Comparison of ENCODE assay signal across 9 cellular contexts in the genomic region with DNA sequence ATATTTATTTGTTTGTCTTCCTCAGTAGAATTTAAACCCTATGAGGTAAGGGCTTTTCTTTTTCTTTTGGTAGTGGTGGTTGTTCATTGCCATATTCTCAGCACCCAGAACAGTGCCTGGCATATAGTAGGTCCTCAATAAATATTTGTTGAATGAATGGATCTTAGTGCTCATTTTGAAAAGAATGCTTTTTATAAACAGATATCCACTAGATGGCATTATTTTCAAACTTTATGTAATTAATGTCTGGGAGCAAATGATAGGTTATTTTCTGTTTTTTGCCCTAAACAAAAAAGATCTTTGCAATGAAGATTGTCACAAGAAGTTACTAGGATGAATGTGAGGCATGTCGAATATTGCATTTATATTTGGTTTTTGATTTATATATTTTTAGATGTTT.
A peak's percentile ranks its signal among the peaks of the same experiment; 100 is the strongest.
DNase-seq lines count a peak whose midpoint lies in the region; ATAC-seq, FAIRE-seq and TF ChIP-seq lines count a peak whose summit lies in the region.
"Had no signal": no experiment of that assay in that cellular context is flagged by ENCODE, and none has a peak within 500 bp of the region (broad histone marks: within the 10 kb centered on the region; RNA-seq: fewer than 3 reads in every experiment).

No MANE protein-coding gene starts in this region.

- H4K20me1 ChIP-seq in SU-DHL-6 (ENCODE audit: low read depth, low read length) (no peaks in the 10 kb centered on the region), hepatocyte (ENCODE audit: insufficient read depth, poor library complexity, severe bottlenecking) (no peaks in the 10 kb centered on the region)

- FAIRE-seq in GM12892 (lab: Jason Lieb, UNC): peak; percentile 21

- no peak overlapping the region for H3K4me2 ChIP-seq in SU-DHL-6 (ENCODE audit: low read depth, low read length, poor library complexity, severe bottlenecking)
- no peak overlapping the region for H3K4me2 ChIP-seq in hepatocyte

- peaks cover 4% of the 10 kb centered on the region; the same call in 1 of the 2 replicates for H3K36me3 ChIP-seq in SU-DHL-6 (ENCODE audit: low read length)
- no peaks in the 10 kb centered on the region for H3K36me3 ChIP-seq in hepatocyte (replicated peaks; ENCODE audit: insufficient read depth, low read depth)

- peak; percentile 5 for DNase-seq in A172 (ENCODE audit: low spot score)
- no peak for DNase-seq in GM12892 (ENCODE audit: insufficient read length)
- no peak for DNase-seq in hepatocyte (ENCODE audit: low spot score)
- no peak for DNase-seq in activated T-helper 2 cell treated with anti-CD3 and anti-CD28 coated beads, Interferon-gamma antibody, Interleukin-2, Interleukin-4, amounts not matched to agents 10 μg/mL and 5 μg/mL and 100 μg/mL, durations not matched to agents 14 hours and 24 hours and 36 hours (ENCODE audit: low spot score)
- DNase-seq in NCI-H1930 (lab: John Stamatoyannopoulos, UW): no peak
- DNase-seq: stimulated activated CD4-positive, alpha-beta T cell treated with anti-CD3 and anti-CD28 coated beads, Interleukin-15, amount 100 ng/mL, for 24 hours had no signal

- H3K9me3 Mint-ChIP-seq in activated T-helper 2 cell treated with anti-CD3 and anti-CD28 coated beads, Interferon-gamma antibody, Interleukin-2, Interleukin-4, amounts not matched to agents 10 μg/mL and 5 μg/mL and 100 μg/mL, durations not matched to agents 14 hours and 24 hours and 36 hours: no peaks in the 10 kb centered on the region

- H3K9me2 ChIP-seq in SU-DHL-6 (replicated peaks; ENCODE audit: insufficient read depth, low read length): no peaks in the 10 kb centered on the region
- H3K9me2 ChIP-seq in hepatocyte (replicated peaks; ENCODE audit: insufficient read depth): no peaks in the 10 kb centered on the region

- H3K27ac Mint-ChIP-seq in activated T-helper 2 cell treated with anti-CD3 and anti-CD28 coated beads, Interferon-gamma antibody, Interleukin-2, Interleukin-4, amounts not matched to agents 10 μg/mL and 5 μg/mL and 100 μg/mL, durations not matched to agents 14 hours and 24 hours and 36 hours: no peak overlapping the region

- peaks cover 16% of the 10 kb centered on the region for H3K4me1 Mint-ChIP-seq in activated T-helper 2 cell treated with anti-CD3 and anti-CD28 coated beads, Interferon-gamma antibody, Interleukin-2, Interleukin-4, amounts not matched to agents 10 μg/mL and 5 μg/mL and 100 μg/mL, durations not matched to agents 14 hours and 24 hours and 36 hours (ENCODE audit: low read depth)

- no peaks in the 10 kb centered on the region for H3K27me3 Mint-ChIP-seq in activated T-helper 2 cell treated with anti-CD3 and anti-CD28 coated beads, Interferon-gamma antibody, Interleukin-2, Interleukin-4, amounts not matched to agents 10 μg/mL and 5 μg/mL and 100 μg/mL, durations not matched to agents 14 hours and 24 hours and 36 hours (ENCODE audit: low read depth)

- H3K27me3 ChIP-seq in SU-DHL-6 (ENCODE audit: low read length): no peaks in the 10 kb centered on the region
- H3K27me3 ChIP-seq in hepatocyte: no peaks in the 10 kb centered on the region

- ATAC-seq in HG03469 (IDR thresholded peaks at IDR 0.05; ENCODE audit: unreplicated experiment): no peak
- no peak for ATAC-seq in GM18873 (IDR thresholded peaks at IDR 0.05; ENCODE audit: low FRiP score, unreplicated experiment)

- TF ChIP-seq POLR2A in GM12892 (IDR thresholded peaks at IDR 0.05; ENCODE audit: low read depth, low read length): no peak

- TF ChIP-seq CTCF in SU-DHL-6 (IDR thresholded peaks at IDR 0.05; ENCODE audit: insufficient read depth, low read length, poor library complexity, severe bottlenecking): peak; percentile 29
- TF ChIP-seq CTCF in hepatocyte (IDR thresholded peaks at IDR 0.05; ENCODE audit: poor library complexity): peak; percentile 51

- H3K36me3 Mint-ChIP-seq in activated T-helper 2 cell treated with anti-CD3 and anti-CD28 coated beads, Interferon-gamma antibody, Interleukin-2, Interleukin-4, amounts not matched to agents 10 μg/mL and 5 μg/mL and 100 μg/mL, durations not matched to agents 14 hours and 24 hours and 36 hours (ENCODE audit: low read depth): no peaks in the 10 kb centered on the region

- no peaks in the 10 kb centered on the region for H3F3A ChIP-seq in SU-DHL-6 (ENCODE audit: insufficient read depth)

- peaks cover 18% of the 10 kb centered on the region for H3K4me1 ChIP-seq in hepatocyte (ENCODE audit: insufficient read depth)

- H3K79me2 ChIP-seq in SU-DHL-6 (ENCODE audit: insufficient read depth, low read length): no peaks in the 10 kb centered on the region
- H3K79me2 ChIP-seq in hepatocyte: no peaks in the 10 kb centered on the region

- 73% methylated on average over 1 of the region's 1 CpG for WGBS in hepatocyte (ENCODE audit: low lambda C conversion rate, missing lambda C conversion rate)

- H2AFZ ChIP-seq in SU-DHL-6 (ENCODE audit: low read depth, low read length, severe bottlenecking) (no peak overlapping the region), hepatocyte (no peak overlapping the region)

- no peak overlapping the region for H3K4me3 ChIP-seq in SU-DHL-6 (ENCODE audit: insufficient read depth, low read length, poor library complexity, severe bottlenecking)
- H3K4me3 ChIP-seq in hepatocyte: no peak overlapping the region

- H3K9ac ChIP-seq in SU-DHL-6 (ENCODE audit: low read length): no peak overlapping the region

- intact Hi-C loops in activated T-helper 2 cell treated with anti-CD3 and anti-CD28 coated beads, Interferon-gamma antibody, Interleukin-2, Interleukin-4, amounts not matched to agents 10 μg/mL and 5 μg/mL and 100 μg/mL, durations not matched to agents 14 hours and 24 hours and 36 hours (cut with micrococcal nuclease): no loop called here

- H3K9me3 ChIP-seq in SU-DHL-6 (ENCODE audit: insufficient read depth, low read length) (no peaks in the 10 kb centered on the region), hepatocyte (ENCODE audit: low read depth) (no peaks in the 10 kb centered on the region)

- H3K27ac ChIP-seq in SU-DHL-6 (ENCODE audit: low read depth, low read length) (no peak overlapping the region), hepatocyte (no peak overlapping the region)

- H3K4me3 Mint-ChIP-seq in activated T-helper 2 cell treated with anti-CD3 and anti-CD28 coated beads, Interferon-gamma antibody, Interleukin-2, Interleukin-4, amounts not matched to agents 10 μg/mL and 5 μg/mL and 100 μg/mL, durations not matched to agents 14 hours and 24 hours and 36 hours (ENCODE audit: low read depth): no peak overlapping the region
